ENCODE assay signal across 16 cellular contexts in genomic region chr3:27216955-27217552, GRCh38.
DNase-seq lines count a peak whose midpoint lies in the region; ATAC-seq and TF ChIP-seq lines count a peak whose summit lies in the region.
"Had no signal": no experiment of that assay in that cellular context is flagged by ENCODE, and none has a peak within 500 bp of the region (broad histone marks: within the 10 kb centered on the region; RNA-seq: fewer than 3 reads in every experiment).

No MANE protein-coding gene starts in this region.

- peak overlapping the region; percentile 37 for H3K27ac Mint-ChIP-seq in chondrocyte (ENCODE audit: unreplicated experiment)
- H3K27ac Mint-ChIP-seq: immature natural killer cell, WTC11 had no signal

- no peak for ATAC-seq in GM19023 (IDR thresholded peaks at IDR 0.05; ENCODE audit: unreplicated experiment)
- ATAC-seq: gastrocnemius medialis, WTC11 had no signal

- H3K9me3 Mint-ChIP-seq in chondrocyte (ENCODE audit: low read depth) = peaks cover 9% of the 10 kb centered on the region

- no peaks in the 10 kb centered on the region for H3K36me3 ChIP-seq in kidney epithelial cell (ENCODE audit: control insufficient read depth, insufficient read depth, low read length)
- H3K36me3 ChIP-seq: BE2C, gastrocnemius medialis, suprapubic skin had no signal

- H3K27me3 ChIP-seq in kidney epithelial cell (ENCODE audit: control insufficient read depth, insufficient read depth, low read length) = no peaks in the 10 kb centered on the region
- H3K27me3 ChIP-seq: BE2C, gastrocnemius medialis, suprapubic skin had no signal

- peaks cover 5% of the 10 kb centered on the region for H3K36me3 Mint-ChIP-seq in chondrocyte (ENCODE audit: low read depth)
- H3K36me3 Mint-ChIP-seq: immature natural killer cell had no signal

- peak; percentile 3 for DNase-seq in AG09319 (ENCODE audit: extremely low read depth, low read depth)
- peak; percentile 84 for DNase-seq in LHCN-M2 (ENCODE audit: low read depth)
- DNase-seq in chondrocyte (ENCODE audit: low spot score) = no peak
- DNase-seq in kidney epithelial cell (ENCODE audit: low read depth) = peak; percentile 10
- DNase-seq in LoVo (ENCODE audit: low spot score) = no peak
- DNase-seq in activated CD4-positive, CD25-positive, alpha-beta regulatory T cell treated with anti-CD3 and anti-CD28 coated beads, Interleukin-2, amount 50 U/mL, for 72 hours = no peak
- DNase-seq in DMS153 (lab: John Stamatoyannopoulos, UW) = no peak
- DNase-seq: activated naive CD4-positive, alpha-beta T cell treated with anti-CD3 and anti-CD28 coated beads, Interleukin-2, amount 50 U/mL, for 16 hours; BE2C; cortex of kidney; gastrocnemius medialis; immature natural killer cell; NCI-H1048 had no signal

- peaks cover 21% of the 10 kb centered on the region for H3K4me1 Mint-ChIP-seq in chondrocyte (ENCODE audit: low read depth)
- H3K4me1 Mint-ChIP-seq: immature natural killer cell had no signal

- no peaks in the 10 kb centered on the region for H3K27me3 Mint-ChIP-seq in chondrocyte (ENCODE audit: low read depth)

- TF ChIP-seq CTCF in AG09319 (IDR thresholded peaks at IDR 0.05; ENCODE audit: low read depth, low read length) = no peak
- no peak for TF ChIP-seq CTCF in chondrocyte (IDR thresholded peaks at IDR 0.05)
- TF ChIP-seq CTCF in kidney epithelial cell (IDR thresholded peaks at IDR 0.05; ENCODE audit: insufficient read depth, low read length, poor library complexity, severe bottlenecking) = no peak

- no peak overlapping the region for H3K4me3 ChIP-seq in kidney epithelial cell (ENCODE audit: low read depth, low read length)
- H3K4me3 ChIP-seq: gastrocnemius medialis, suprapubic skin had no signal

- H3K4me3 Mint-ChIP-seq in chondrocyte (ENCODE audit: unreplicated experiment) = no peak overlapping the region
- H3K4me3 Mint-ChIP-seq: immature natural killer cell, WTC11 had no signal

Comparison
In these comparisons a context has a peak if more than half of its experiments do, and no peak if none do; other contexts are left out.
1. DNase-seq: peak in AG09319 (single experiment), LHCN-M2 (single experiment) and kidney epithelial cell (single experiment); none in chondrocyte (single experiment), LoVo (single experiment), activated CD4-positive, CD25-positive, alpha-beta regulatory T cell treated with anti-CD3 and anti-CD28 coated beads, Interleukin-2, amount 50 U/mL, for 72 hours (single experiment) and DMS153 (single experiment).